Comparison of ENCODE assay signal across 8 cellular contexts in the genomic region with DNA sequence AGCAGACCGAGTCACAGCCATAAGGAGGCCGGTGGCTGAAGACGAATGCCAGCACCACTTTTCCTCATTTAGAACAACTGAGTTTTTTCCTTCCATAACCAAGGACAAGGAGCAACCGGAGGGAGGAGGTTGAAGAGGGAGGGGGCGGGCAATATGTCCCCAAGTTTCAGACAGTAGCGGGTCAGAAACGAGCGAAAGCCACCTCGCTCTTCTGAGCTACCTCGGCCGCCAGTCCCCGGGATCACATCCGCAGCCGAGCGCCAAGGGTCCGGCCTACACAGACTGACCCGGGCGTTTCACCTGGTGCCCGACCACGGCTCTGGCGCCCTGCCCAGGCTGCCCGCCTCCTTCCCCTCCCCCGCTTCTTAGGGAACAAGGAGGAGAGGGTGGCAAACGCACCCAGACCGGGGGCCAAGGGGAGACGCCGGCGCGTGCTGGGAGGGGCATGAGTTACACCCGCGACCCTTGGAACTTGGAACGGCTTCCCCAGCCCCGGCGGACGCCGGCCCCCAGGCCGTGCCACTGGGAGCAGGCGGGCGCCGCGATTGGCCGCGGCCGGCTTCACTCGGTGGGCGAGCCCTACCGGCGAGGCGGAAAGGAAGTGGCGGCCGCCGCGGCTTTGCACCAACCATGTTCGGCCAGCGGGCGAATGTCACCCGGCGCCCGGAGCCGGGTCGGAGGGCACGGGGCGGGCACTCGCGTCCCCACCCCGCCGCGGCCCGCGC. TPM values are rescaled to one million over a fixed set of nuclear protein-coding genes. Genes with fewer than 3 reads are reported as not detected.
DNase-seq lines count a peak whose midpoint lies in the region; ATAC-seq and TF ChIP-seq lines count a peak whose summit lies in the region.

No MANE protein-coding gene starts in this region.

- H3K36me3 ChIP-seq in HEK293 (ENCODE audit: control insufficient read depth in 2 of 2, insufficient read depth in 1 of 2, low read length in 2 of 2) = no peaks in the 10 kb centered on the region
- peaks cover 0 to 3% of the 10 kb centered on the region in 2 donors for H3K36me3 ChIP-seq in lung (ENCODE audit: control insufficient read depth in 2 of 2, insufficient read depth in 2 of 2, low read length in 2 of 2)

- TF ChIP-seq CTCF in HEK293 (tag by site-specific recombination; IDR thresholded peaks at IDR 0.05) (0 out of 2 replicates have a peak, but pooled peaks have one; percentile 16), lung (IDR thresholded peaks at IDR 0.05; ENCODE audit: control extremely low read depth, extremely low read depth) (no peak)
- TF ChIP-seq CTCF in activated CD8-positive, alpha-beta T cell treated with anti-CD3 and anti-CD28 coated beads for 36 hours (IDR thresholded peaks at IDR 0.05) = no peak

- peaks cover 46% of the 10 kb centered on the region for H3K4me1 Mint-ChIP-seq in activated CD8-positive, alpha-beta T cell treated with anti-CD3 and anti-CD28 coated beads for 36 hours (ENCODE audit: low read depth)

- ATAC-seq in activated CD8-positive, alpha-beta T cell treated with anti-CD3 and anti-CD28 coated beads for 36 hours = peak; percentile 25
- ATAC-seq in lung (ENCODE audit: insufficient read depth, low FRiP score) = peak; percentile 78

- DNase-seq in NCI-H2081 (lab: John Stamatoyannopoulos, UW) (peak; percentile 28 to 59), NCI-H2081 treated with DMSO at 0.1 percent for 48 hours (lab: John Stamatoyannopoulos, UW) (no peak), NCI-H2196 (lab: John Stamatoyannopoulos, UW; ENCODE audit: unreplicated experiment) (peak; percentile 59), lung (ENCODE audit: low spot score) (peak; percentile 81)
- DNase-seq in activated CD8-positive, alpha-beta T cell treated with anti-CD3 and anti-CD28 coated beads for 36 hours = peak; percentile 72
- peak; percentile 28 for DNase-seq in effector CD8-positive, alpha-beta T cell (lab: John Stamatoyannopoulos, UW)
- DNase-seq in stimulated activated CD8-positive, alpha-beta memory T cell treated with anti-CD3 and anti-CD28 coated beads, Interleukin-12 subunit alpha, Interleukin-12 subunit beta, amount 100 ng/mL, for 4 hours (ENCODE audit: low read depth) = peak; percentile 33

- H3K9me3 Mint-ChIP-seq in activated CD8-positive, alpha-beta T cell treated with anti-CD3 and anti-CD28 coated beads for 36 hours = no peaks in the 10 kb centered on the region

- intact Hi-C loops in activated CD8-positive, alpha-beta T cell treated with anti-CD3 and anti-CD28 coated beads for 36 hours (cut with micrococcal nuclease) = loop anchor here (5.0 kb wide), 2 partner anchors 175 to 190 kb away; partner anchors contain the start of genes CASP3 and PRIMPOL

- H3K27me3 Mint-ChIP-seq in activated CD8-positive, alpha-beta T cell treated with anti-CD3 and anti-CD28 coated beads for 36 hours = no peaks in the 10 kb centered on the region

- H3K27me3 ChIP-seq in lung (ENCODE audit: control insufficient read depth, insufficient read depth) = no peaks in the 10 kb centered on the region

- H3K27ac ChIP-seq in HEK293 (ENCODE audit: extremely low read depth, low read depth, low read length) = peak overlapping the region; percentile 76
- peak overlapping the region; percentile 99 for H3K27ac ChIP-seq in lung (ENCODE audit: low read depth in 1 of 2, low read length in 1 of 2)

- CTCF ChIA-PET in HEK293 (lab: Yijun Ruan, JAX) = no interaction called here
- CTCF ChIA-PET in activated CD8-positive, alpha-beta T cell treated with anti-CD3 and anti-CD28 coated beads for 36 hours (lab: Charles Lee) = no interaction called here

- H3K4me3 Mint-ChIP-seq in activated CD8-positive, alpha-beta T cell treated with anti-CD3 and anti-CD28 coated beads for 36 hours = peak overlapping the region; percentile 86

- H3K27ac Mint-ChIP-seq in activated CD8-positive, alpha-beta T cell treated with anti-CD3 and anti-CD28 coated beads for 36 hours = peak overlapping the region; percentile 89

- WGBS in lung, 2 donors = 0% methylated on average over 43 to 70 of the region's 70 CpGs

- H3K4me3 ChIP-seq in HEK293 (ENCODE audit: low read depth, low read length) (peak overlapping the region; percentile 81), lung (peak overlapping the region; percentile 92)

- peaks cover 9% of the 10 kb centered on the region; the same call in 1 of the 2 replicates for H3K4me1 ChIP-seq in HEK293 (ENCODE audit: control insufficient read depth, insufficient read depth, low read length)
- H3K4me1 ChIP-seq in lung (ENCODE audit: control insufficient read depth in 2 of 2, insufficient read depth in 2 of 2, low read length in 2 of 2) = peaks cover 3 to 16% of the 10 kb centered on the region in 2 donors

- H3K36me3 Mint-ChIP-seq in activated CD8-positive, alpha-beta T cell treated with anti-CD3 and anti-CD28 coated beads for 36 hours (ENCODE audit: low read depth) = peaks cover 43% of the 10 kb centered on the region

- H3K9me3 ChIP-seq in HEK293 (ENCODE audit: control insufficient read depth, insufficient read depth, low read depth, low read length) = no peaks in the 10 kb centered on the region
- H3K9me3 ChIP-seq in lung (ENCODE audit: control insufficient read depth in 2 of 2, insufficient read depth in 1 of 2, low read length in 1 of 2) = no peaks in the 10 kb centered on the region

- POLR2A ChIA-PET in HEK293 (lab: Yijun Ruan, JAX) = interaction anchor here (0.9 kb wide), 1 partner anchor 176 kb away, joined by 3 read pairs; the partner anchor contains the start of genes CASP3 and PRIMPOL
- POLR2A ChIA-PET in activated CD8-positive, alpha-beta T cell treated with anti-CD3 and anti-CD28 coated beads for 36 hours (lab: Charles Lee) = interaction anchor here (1.0 kb wide), 1 partner anchor 260 kb away, joined by 3 read pairs; no protein-coding TSS in a partner anchor

TF ChIP-seq in HEK293, 187 proteins besides CTCF, POLR2A, EP300 and RAD21 (continues in another document):
- TF ChIP-seq ZNF324 (tag by site-specific recombination; IDR thresholded peaks at IDR 0.05) = 0 out of 2 replicates have a peak, but pooled peaks have one; percentile 41
- no peak for TF ChIP-seq ZNF791 (tag by site-specific recombination; IDR thresholded peaks at IDR 0.05)
- peak; percentile 94 for TF ChIP-seq ZFHX2 (tag by site-specific recombination; conservative IDR thresholded peaks at IDR 0.05)
- TF ChIP-seq, protein P1, sequence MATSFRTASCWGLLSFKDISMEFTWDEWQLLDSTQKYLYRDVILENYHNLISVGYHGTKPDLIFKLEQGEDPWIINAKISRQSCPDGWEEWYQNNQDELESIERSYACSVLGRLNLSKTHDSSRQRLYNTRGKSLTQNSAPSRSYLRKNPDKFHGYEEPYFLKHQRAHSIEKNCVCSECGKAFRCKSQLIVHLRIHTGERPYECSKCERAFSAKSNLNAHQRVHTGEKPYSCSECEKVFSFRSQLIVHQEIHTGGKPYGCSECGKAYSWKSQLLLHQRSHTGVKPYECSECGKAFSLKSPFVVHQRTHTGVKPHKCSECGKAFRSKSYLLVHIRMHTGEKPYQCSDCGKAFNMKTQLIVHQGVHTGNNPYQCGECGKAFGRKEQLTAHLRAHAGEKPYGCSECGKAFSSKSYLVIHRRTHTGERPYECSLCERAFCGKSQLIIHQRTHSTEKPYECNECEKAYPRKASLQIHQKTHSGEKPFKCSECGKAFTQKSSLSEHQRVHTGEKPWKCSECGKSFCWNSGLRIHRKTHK (tag by site-specific recombination; IDR thresholded peaks at IDR 0.05) = no peak
- TF ChIP-seq ZNF335 (tag by site-specific recombination; conservative IDR thresholded peaks at IDR 0.05) = peak; percentile 83
- peak; percentile 69 for TF ChIP-seq GLIS2 (tag by site-specific recombination; IDR thresholded peaks at IDR 0.05)
- TF ChIP-seq ZNF514 (tag by site-specific recombination; IDR thresholded peaks at IDR 0.05) = no peak
- TF ChIP-seq KLF1 (tag by site-specific recombination; IDR thresholded peaks at IDR 0.05) = 0 out of 2 replicates have a peak, but pooled peaks have one; percentile 33
- TF ChIP-seq EGR2 (tag by site-specific recombination; IDR thresholded peaks at IDR 0.05; ENCODE audit: low read depth) = peak; percentile 91
- TF ChIP-seq SALL2 (tag by site-specific recombination; IDR thresholded peaks at IDR 0.05; ENCODE audit: borderline replicate concordance) = no peak
- TF ChIP-seq MZF1 (tag by site-specific recombination; IDR thresholded peaks at IDR 0.05; ENCODE audit: borderline replicate concordance) = no peak
- TF ChIP-seq ZNF629 (tag by site-specific recombination; IDR thresholded peaks at IDR 0.05) = peak; percentile 34; the same call in 1 of the 2 replicates
- TF ChIP-seq ZNF398 (tag by site-specific recombination; IDR thresholded peaks at IDR 0.05) = peak; percentile 52
- peak; percentile 14; the same call in 1 of the 2 replicates for TF ChIP-seq ZNF660 (tag by site-specific recombination; IDR thresholded peaks at IDR 0.05)

RNA-seq across cellular contexts. Expression of gene IRF2, which starts 1.6 kb away (rescaled TPM):
- 10 to 100 TPM; 48.1 to 56.4 TPM for total RNA-seq in activated CD8-positive, alpha-beta T cell treated with anti-CD3 and anti-CD28 coated beads for 36 hours
- 10 to 100 TPM; 30.7 to 65.8 TPM for total RNA-seq in lung
- 10 to 100 TPM; 16.4 to 55.4 TPM for polyA plus RNA-seq in lung
